ENCODE assay signal across 1 cellular context in the genomic region with DNA sequence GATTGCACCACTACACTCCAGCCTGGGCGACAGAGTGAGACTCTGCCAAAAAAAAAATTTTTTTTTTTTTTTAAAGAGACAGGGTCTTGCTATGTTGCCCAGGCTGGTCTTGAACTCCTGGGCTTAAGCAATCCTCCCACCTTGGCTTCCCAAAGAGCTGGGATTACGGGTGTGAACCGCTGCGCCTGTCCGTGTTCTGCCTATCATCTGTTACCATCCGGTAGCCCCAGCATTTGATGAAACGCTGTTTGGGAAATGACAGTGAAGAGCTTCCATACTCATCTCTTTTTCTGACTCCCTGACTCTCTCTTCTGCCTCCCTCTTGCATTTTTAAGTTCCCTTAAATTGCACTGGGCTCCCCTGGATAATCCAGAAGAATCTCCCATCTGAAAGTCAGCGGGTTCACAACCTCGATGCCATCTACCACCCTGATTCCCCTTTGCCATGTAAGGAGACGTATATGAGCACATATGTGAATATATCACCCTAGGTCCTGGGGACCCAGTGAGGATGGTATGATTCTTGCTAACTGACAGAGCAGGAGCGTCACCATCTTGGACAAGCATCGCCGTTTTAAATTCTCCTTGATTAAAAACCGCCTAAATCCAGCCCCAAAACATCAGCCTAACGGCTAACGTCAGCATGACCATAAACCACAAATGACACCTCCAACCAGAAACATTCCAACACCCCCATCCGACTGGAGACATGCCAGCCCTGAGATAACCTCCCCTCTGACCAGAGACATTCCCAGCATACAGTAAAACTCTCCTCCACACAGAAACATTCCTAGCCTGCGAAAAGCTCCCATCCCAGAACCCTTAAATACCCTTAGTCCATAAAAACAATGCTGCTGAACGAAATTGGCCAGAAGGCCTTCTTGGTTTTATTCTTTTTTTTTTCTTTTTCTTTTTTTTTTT.
TF ChIP-seq lines count a peak whose summit lies in the region.

No MANE protein-coding gene starts in this region.

TF ChIP-seq in K562, 482 proteins besides CTCF, POLR2A, EP300 and RAD21 (continued from another document and continues in another):
- TF ChIP-seq, protein P1, sequence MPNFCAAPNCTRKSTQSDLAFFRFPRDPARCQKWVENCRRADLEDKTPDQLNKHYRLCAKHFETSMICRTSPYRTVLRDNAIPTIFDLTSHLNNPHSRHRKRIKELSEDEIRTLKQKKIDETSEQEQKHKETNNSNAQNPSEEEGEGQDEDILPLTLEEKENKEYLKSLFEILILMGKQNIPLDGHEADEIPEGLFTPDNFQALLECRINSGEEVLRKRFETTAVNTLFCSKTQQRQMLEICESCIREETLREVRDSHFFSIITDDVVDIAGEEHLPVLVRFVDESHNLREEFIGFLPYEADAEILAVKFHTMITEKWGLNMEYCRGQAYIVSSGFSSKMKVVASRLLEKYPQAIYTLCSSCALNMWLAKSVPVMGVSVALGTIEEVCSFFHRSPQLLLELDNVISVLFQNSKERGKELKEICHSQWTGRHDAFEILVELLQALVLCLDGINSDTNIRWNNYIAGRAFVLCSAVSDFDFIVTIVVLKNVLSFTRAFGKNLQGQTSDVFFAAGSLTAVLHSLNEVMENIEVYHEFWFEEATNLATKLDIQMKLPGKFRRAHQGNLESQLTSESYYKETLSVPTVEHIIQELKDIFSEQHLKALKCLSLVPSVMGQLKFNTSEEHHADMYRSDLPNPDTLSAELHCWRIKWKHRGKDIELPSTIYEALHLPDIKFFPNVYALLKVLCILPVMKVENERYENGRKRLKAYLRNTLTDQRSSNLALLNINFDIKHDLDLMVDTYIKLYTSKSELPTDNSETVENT (CRISPR knock-in tag; IDR thresholded peaks at IDR 0.05) = no peak
- TF ChIP-seq, protein P2, sequence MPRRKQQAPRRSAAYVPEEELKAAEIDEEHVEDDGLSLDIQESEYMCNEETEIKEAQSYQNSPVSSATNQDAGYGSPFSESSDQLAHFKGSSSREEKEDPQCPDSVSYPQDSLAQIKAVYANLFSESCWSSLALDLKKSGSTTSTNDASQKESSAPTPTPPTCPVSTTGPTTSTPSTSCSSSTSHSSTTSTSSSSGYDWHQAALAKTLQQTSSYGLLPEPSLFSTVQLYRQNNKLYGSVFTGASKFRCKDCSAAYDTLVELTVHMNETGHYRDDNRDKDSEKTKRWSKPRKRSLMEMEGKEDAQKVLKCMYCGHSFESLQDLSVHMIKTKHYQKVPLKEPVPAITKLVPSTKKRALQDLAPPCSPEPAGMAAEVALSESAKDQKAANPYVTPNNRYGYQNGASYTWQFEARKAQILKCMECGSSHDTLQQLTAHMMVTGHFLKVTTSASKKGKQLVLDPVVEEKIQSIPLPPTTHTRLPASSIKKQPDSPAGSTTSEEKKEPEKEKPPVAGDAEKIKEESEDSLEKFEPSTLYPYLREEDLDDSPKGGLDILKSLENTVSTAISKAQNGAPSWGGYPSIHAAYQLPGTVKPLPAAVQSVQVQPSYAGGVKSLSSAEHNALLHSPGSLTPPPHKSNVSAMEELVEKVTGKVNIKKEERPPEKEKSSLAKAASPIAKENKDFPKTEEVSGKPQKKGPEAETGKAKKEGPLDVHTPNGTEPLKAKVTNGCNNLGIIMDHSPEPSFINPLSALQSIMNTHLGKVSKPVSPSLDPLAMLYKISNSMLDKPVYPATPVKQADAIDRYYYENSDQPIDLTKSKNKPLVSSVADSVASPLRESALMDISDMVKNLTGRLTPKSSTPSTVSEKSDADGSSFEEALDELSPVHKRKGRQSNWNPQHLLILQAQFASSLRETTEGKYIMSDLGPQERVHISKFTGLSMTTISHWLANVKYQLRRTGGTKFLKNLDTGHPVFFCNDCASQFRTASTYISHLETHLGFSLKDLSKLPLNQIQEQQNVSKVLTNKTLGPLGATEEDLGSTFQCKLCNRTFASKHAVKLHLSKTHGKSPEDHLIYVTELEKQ (CRISPR knock-in tag; IDR thresholded peaks at IDR 0.05) = peak; percentile 98
- TF ChIP-seq MYBL2 (IDR thresholded peaks at IDR 0.05; ENCODE audit: low read depth) = peak; percentile 87
- no peak for TF ChIP-seq MYBL2 (CRISPR knock-in tag; IDR thresholded peaks at IDR 0.05; ENCODE audit: borderline replicate concordance)
- peak; percentile 91 for TF ChIP-seq ILK (tag; IDR thresholded peaks at IDR 0.05; ENCODE audit: borderline replicate concordance, low read depth)
- TF ChIP-seq, protein P3, sequence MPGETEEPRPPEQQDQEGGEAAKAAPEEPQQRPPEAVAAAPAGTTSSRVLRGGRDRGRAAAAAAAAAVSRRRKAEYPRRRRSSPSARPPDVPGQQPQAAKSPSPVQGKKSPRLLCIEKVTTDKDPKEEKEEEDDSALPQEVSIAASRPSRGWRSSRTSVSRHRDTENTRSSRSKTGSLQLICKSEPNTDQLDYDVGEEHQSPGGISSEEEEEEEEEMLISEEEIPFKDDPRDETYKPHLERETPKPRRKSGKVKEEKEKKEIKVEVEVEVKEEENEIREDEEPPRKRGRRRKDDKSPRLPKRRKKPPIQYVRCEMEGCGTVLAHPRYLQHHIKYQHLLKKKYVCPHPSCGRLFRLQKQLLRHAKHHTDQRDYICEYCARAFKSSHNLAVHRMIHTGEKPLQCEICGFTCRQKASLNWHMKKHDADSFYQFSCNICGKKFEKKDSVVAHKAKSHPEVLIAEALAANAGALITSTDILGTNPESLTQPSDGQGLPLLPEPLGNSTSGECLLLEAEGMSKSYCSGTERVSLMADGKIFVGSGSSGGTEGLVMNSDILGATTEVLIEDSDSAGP (CRISPR knock-in tag; IDR thresholded peaks at IDR 0.05) = peak; percentile 80
- TF ChIP-seq, protein P4, sequence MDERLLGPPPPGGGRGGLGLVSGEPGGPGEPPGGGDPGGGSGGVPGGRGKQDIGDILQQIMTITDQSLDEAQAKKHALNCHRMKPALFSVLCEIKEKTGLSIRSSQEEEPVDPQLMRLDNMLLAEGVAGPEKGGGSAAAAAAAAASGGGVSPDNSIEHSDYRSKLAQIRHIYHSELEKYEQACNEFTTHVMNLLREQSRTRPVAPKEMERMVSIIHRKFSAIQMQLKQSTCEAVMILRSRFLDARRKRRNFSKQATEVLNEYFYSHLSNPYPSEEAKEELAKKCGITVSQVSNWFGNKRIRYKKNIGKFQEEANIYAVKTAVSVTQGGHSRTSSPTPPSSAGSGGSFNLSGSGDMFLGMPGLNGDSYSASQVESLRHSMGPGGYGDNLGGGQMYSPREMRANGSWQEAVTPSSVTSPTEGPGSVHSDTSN (CRISPR knock-in tag; IDR thresholded peaks at IDR 0.05; ENCODE audit: low read depth) = no peak
- TF ChIP-seq, protein P4 (tag; conservative IDR thresholded peaks at IDR 0.05; ENCODE audit: low read depth) = peak; percentile 95
- TF ChIP-seq CHD4 (IDR thresholded peaks at IDR 0.05; ENCODE audit: insufficient read depth, insufficient replicate concordance, low read depth, low read length, poor library complexity, severe bottlenecking) = no peak
- peak; percentile 54; the same call in 1 of the 2 replicates for TF ChIP-seq MTA2 (IDR thresholded peaks at IDR 0.05; ENCODE audit: low read depth)
- TF ChIP-seq SAFB (IDR thresholded peaks at IDR 0.05; ENCODE audit: borderline replicate concordance, low read depth, low read length) = no peak
- TF ChIP-seq NEUROD1 (IDR thresholded peaks at IDR 0.05; ENCODE audit: borderline replicate concordance, low read depth, low read length, partially characterized antibody) = no peak
- TF ChIP-seq, protein P5, sequence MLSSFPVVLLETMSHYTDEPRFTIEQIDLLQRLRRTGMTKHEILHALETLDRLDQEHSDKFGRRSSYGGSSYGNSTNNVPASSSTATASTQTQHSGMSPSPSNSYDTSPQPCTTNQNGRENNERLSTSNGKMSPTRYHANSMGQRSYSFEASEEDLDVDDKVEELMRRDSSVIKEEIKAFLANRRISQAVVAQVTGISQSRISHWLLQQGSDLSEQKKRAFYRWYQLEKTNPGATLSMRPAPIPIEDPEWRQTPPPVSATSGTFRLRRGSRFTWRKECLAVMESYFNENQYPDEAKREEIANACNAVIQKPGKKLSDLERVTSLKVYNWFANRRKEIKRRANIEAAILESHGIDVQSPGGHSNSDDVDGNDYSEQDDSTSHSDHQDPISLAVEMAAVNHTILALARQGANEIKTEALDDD (IDR thresholded peaks at IDR 0.05) = peak; percentile 70; the same call in 1 of the 2 replicates
- peak; percentile 92 for TF ChIP-seq ZNF23 (CRISPR knock-in tag; IDR thresholded peaks at IDR 0.05)
- TF ChIP-seq SAP30 (IDR thresholded peaks at IDR 0.05; ENCODE audit: borderline replicate concordance, insufficient read depth, low read depth, low read length, poor library complexity, severe bottlenecking) = no peak
- TF ChIP-seq PRPF4 (IDR thresholded peaks at IDR 0.05; ENCODE audit: insufficient read depth, low read depth, low read length, poor library complexity, severe bottlenecking) = no peak
- TF ChIP-seq ZFX (CRISPR knock-in tag; IDR thresholded peaks at IDR 0.05) = peak; percentile 45; the same call in 1 of the 2 replicates
- TF ChIP-seq L3MBTL2 (IDR thresholded peaks at IDR 0.05) = peak; percentile 91
- TF ChIP-seq, protein P6, sequence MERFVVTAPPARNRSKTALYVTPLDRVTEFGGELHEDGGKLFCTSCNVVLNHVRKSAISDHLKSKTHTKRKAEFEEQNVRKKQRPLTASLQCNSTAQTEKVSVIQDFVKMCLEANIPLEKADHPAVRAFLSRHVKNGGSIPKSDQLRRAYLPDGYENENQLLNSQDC (CRISPR knock-in tag; IDR thresholded peaks at IDR 0.05) = peak; percentile 82
- no peak for TF ChIP-seq TFAM (CRISPR knock-in tag; conservative IDR thresholded peaks at IDR 0.05)
- TF ChIP-seq, protein P7, sequence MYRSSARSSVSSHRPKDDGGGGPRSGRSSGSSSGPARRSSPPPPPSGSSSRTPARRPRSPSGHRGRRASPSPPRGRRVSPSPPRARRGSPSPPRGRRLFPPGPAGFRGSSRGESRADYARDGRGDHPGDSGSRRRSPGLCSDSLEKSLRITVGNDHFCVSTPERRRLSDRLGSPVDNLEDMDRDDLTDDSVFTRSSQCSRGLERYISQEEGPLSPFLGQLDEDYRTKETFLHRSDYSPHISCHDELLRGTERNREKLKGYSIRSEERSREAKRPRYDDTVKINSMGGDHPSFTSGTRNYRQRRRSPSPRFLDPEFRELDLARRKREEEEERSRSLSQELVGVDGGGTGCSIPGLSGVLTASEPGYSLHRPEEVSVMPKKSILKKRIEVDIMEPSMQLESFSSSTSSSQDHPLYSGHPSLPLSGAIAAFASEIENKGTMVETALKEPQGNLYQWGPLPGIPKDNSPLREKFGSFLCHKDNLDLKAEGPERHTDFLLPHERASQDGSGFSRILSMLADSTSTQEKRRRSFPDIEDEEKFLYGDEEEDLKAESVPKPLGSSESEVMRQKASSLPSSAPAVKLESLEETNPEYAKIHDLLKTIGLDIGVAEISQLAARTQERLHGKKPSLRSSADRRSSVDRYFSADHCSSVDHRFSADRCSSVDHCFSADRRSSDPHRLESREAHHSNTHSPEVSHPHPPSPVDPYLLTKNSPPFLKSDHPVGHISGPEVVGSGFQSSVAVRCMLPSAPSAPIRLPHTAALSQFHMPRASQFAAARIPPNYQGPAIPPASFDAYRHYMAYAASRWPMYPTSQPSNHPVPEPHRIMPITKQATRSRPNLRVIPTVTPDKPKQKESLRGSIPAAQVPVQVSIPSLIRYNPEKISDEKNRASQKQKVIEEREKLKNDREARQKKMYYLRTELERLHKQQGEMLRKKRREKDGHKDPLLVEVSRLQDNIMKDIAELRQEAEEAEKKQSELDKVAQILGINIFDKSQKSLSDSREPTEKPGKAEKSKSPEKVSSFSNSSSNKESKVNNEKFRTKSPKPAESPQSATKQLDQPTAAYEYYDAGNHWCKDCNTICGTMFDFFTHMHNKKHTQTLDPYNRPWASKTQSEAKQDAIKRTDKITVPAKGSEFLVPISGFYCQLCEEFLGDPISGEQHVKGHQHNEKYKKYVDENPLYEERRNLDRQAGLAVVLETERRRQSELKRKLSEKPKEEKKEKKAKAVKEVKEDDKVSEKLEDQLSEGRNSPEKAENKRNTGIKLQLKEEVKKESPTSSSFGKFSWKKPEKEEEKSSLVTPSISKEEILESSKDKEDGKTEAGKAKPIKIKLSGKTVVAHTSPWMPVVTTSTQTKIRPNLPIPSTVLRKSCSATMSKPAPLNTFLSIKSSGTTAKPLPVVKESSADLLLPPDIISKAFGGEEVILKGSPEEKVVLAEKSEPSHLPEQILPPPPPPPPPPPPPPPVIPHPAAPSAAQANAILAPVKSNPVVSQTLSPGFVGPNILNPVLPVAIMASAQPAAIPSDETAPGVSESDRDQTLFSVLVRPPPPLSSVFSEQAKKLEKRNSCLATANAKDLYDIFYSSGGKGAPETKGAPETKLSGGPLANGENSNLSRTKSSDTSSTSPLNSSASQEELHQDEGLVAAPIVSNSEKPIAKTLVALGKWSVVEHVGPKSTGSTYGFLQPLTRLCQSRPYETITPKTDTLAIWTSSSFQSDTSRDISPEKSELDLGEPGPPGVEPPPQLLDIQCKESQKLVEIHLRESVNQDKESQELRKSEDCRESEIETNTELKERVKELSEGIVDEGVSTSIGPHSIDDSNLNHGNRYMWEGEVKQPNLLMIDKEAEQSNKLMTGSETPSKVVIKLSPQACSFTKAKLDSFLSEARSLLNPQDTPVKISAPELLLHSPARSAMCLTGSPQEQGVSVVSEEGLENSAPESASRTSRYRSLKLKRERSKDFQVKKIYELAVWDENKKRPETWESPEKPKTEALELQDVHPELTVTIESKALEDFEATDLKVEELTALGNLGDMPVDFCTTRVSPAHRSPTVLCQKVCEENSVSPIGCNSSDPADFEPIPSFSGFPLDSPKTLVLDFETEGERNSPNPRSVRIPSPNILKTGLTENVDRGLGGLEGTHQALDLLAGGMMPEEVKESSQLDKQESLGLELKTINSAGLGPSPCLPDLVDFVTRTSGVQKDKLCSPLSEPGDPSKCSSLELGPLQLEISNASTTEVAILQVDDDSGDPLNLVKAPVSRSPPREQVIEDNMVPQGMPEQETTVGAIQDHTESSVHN (IDR thresholded peaks at IDR 0.05; ENCODE audit: borderline replicate concordance in 1 of 2, low read depth in 1 of 2) = peak in 1 of 2 experiments; percentile 85; a peak in 2 of 4 replicates
- TF ChIP-seq, protein P8, sequence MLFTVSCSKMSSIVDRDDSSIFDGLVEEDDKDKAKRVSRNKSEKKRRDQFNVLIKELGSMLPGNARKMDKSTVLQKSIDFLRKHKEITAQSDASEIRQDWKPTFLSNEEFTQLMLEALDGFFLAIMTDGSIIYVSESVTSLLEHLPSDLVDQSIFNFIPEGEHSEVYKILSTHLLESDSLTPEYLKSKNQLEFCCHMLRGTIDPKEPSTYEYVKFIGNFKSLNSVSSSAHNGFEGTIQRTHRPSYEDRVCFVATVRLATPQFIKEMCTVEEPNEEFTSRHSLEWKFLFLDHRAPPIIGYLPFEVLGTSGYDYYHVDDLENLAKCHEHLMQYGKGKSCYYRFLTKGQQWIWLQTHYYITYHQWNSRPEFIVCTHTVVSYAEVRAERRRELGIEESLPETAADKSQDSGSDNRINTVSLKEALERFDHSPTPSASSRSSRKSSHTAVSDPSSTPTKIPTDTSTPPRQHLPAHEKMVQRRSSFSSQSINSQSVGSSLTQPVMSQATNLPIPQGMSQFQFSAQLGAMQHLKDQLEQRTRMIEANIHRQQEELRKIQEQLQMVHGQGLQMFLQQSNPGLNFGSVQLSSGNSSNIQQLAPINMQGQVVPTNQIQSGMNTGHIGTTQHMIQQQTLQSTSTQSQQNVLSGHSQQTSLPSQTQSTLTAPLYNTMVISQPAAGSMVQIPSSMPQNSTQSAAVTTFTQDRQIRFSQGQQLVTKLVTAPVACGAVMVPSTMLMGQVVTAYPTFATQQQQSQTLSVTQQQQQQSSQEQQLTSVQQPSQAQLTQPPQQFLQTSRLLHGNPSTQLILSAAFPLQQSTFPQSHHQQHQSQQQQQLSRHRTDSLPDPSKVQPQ (CRISPR knock-in tag; IDR thresholded peaks at IDR 0.05; ENCODE audit: borderline replicate concordance) = peak; percentile 90; the same call in 1 of the 2 replicates
- peak; percentile 94; the same call in 1 of the 2 replicates for TF ChIP-seq HSF4 (CRISPR knock-in tag; IDR thresholded peaks at IDR 0.05; ENCODE audit: borderline replicate concordance)
